In the genomic region with DNA sequence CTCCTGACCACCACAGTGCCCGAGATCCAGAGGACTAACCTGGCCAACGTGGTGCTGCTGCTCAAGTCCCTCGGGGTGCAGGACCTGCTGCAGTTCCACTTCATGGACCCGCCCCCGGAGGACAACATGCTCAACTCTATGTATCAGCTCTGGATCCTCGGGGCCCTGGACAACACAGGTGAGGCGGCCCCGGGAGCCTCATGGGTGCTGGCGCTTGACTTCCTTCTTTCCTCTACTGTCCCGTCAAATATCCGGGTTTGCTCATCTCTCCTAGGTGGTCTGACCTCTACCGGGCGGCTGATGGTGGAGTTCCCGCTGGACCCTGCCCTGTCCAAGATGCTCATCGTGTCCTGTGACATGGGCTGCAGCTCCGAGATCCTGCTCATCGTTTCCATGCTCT, we compare ENCODE assay signal across 35 cellular contexts. TPM values are rescaled to one million over a fixed set of nuclear protein-coding genes. Genes with fewer than 3 reads are reported as not detected.
"Had no signal": no experiment of that assay in that cellular context is flagged by ENCODE, and none has a peak within 500 bp of the region (broad histone marks: within the 10 kb centered on the region; RNA-seq: fewer than 3 reads in every experiment).

No MANE protein-coding gene starts in this region.

- FAIRE-seq: colon, endothelial cell of umbilical vein had no signal

- H3K9me3 Mint-ChIP-seq: activated B cell treated with CpG ODN at 0.5 μM for 24 hours; activated CD4-positive, alpha-beta memory T cell treated with anti-CD3 and anti-CD28 coated beads for 36 hours; activated naive CD4-positive, alpha-beta T cell treated with anti-CD3 and anti-CD28 coated beads for 36 hours; activated naive CD4-positive, alpha-beta T cell treated with anti-CD3 and anti-CD28 coated beads, Interleukin-2, amount 50 U/mL, for 24 hours; activated naive CD8-positive, alpha-beta T cell treated with anti-CD3 and anti-CD28 coated beads for 36 hours; activated naive CD8-positive, alpha-beta T cell treated with anti-CD3 and anti-CD28 coated beads, Interleukin-2, amount 50 U/mL, for 24 hours; activated T-cell treated with anti-CD3 and anti-CD28 coated beads, Interleukin-2, amount 50 U/mL, for 4 hours; activated T-helper 1 cell treated with anti-CD3 and anti-CD28 coated beads, Interleukin-12 subunit alpha, Interleukin-12 subunit beta, Interleukin-2, Interleukin-4 antibody, amounts not matched to agents 30 ng/mL and 10 ng/mL and 1 ng/mL, durations not matched to agents 14 hours and 24 hours and 36 hours; activated T-helper 2 cell treated with anti-CD3 and anti-CD28 coated beads, Interferon-gamma antibody, Interleukin-2, Interleukin-4, amounts not matched to agents 10 μg/mL and 5 μg/mL and 100 μg/mL, durations not matched to agents 14 hours and 24 hours and 36 hours; effector memory CD8-positive, alpha-beta T cell; T-helper 2 cell treated with Interferon-gamma antibody and Interleukin-4, amounts not matched to agents 5 μg/mL and 100 μg/mL, for 36 hours had no signal

- H3K4me1 Mint-ChIP-seq: activated naive CD4-positive, alpha-beta T cell treated with anti-CD3 and anti-CD28 coated beads, Interleukin-2, amount 50 U/mL, for 24 hours; activated naive CD8-positive, alpha-beta T cell treated with anti-CD3 and anti-CD28 coated beads for 36 hours; activated naive CD8-positive, alpha-beta T cell treated with anti-CD3 and anti-CD28 coated beads, Interleukin-2, amount 50 U/mL, for 24 hours; T-helper 17 cell had no signal

- H3K27me3 Mint-ChIP-seq: activated B cell treated with CpG ODN at 0.5 μM for 24 hours; activated CD4-positive, alpha-beta memory T cell treated with anti-CD3 and anti-CD28 coated beads for 36 hours; activated naive CD4-positive, alpha-beta T cell treated with anti-CD3 and anti-CD28 coated beads, Interleukin-2, amount 50 U/mL, for 24 hours; activated naive CD8-positive, alpha-beta T cell treated with anti-CD3 and anti-CD28 coated beads for 36 hours; activated naive CD8-positive, alpha-beta T cell treated with anti-CD3 and anti-CD28 coated beads, Interleukin-2, amount 50 U/mL, for 24 hours; effector memory CD8-positive, alpha-beta T cell; T-helper 17 cell had no signal

- ATAC-seq: activated CD4-positive, CD25-positive, alpha-beta regulatory T cell treated with anti-CD3 and anti-CD28 coated beads, Interleukin-2, amount 50 U/mL, for 24 hours; activated CD8-positive, alpha-beta T cell treated with anti-CD3 and anti-CD28 coated beads, Interleukin-2, amount 10 ng/mL, durations not matched to agents 7 days and 5 days; activated naive CD8-positive, alpha-beta T cell treated with anti-CD3 and anti-CD28 coated beads, Interleukin-2, amount 50 U/mL, for 24 hours; activated T-cell treated with anti-CD3 and anti-CD28 coated beads, Interleukin-2, amount 50 U/mL, for 4 hours; body of pancreas; effector memory CD8-positive, alpha-beta T cell; gastroesophageal sphincter; T-helper 17 cell had no signal

- H3K27ac Mint-ChIP-seq: activated B cell treated with CpG ODN at 0.5 μM for 24 hours; activated CD4-positive, alpha-beta memory T cell treated with anti-CD3 and anti-CD28 coated beads for 36 hours; activated CD8-positive, alpha-beta T cell treated with anti-CD3 and anti-CD28 coated beads, Interleukin-2, amount 10 ng/mL, durations not matched to agents 7 days and 5 days; activated naive CD4-positive, alpha-beta T cell treated with anti-CD3 and anti-CD28 coated beads for 36 hours; activated naive CD4-positive, alpha-beta T cell treated with anti-CD3 and anti-CD28 coated beads, Interleukin-2, amount 50 U/mL, for 24 hours; activated naive CD8-positive, alpha-beta T cell treated with anti-CD3 and anti-CD28 coated beads for 36 hours; activated naive CD8-positive, alpha-beta T cell treated with anti-CD3 and anti-CD28 coated beads, Interleukin-2, amount 50 U/mL, for 24 hours; activated T-helper 2 cell treated with anti-CD3 and anti-CD28 coated beads, Interferon-gamma antibody, Interleukin-2, Interleukin-4, amounts not matched to agents 10 μg/mL and 5 μg/mL and 100 μg/mL, durations not matched to agents 14 hours and 24 hours and 36 hours; effector memory CD8-positive, alpha-beta T cell; T-helper 17 cell; T-helper 2 cell treated with Interferon-gamma antibody and Interleukin-4, amounts not matched to agents 5 μg/mL and 100 μg/mL, for 36 hours had no signal

- H3K4me3 Mint-ChIP-seq: activated B cell treated with CpG ODN at 0.5 μM for 24 hours; activated CD4-positive, alpha-beta memory T cell treated with anti-CD3 and anti-CD28 coated beads for 36 hours; activated CD8-positive, alpha-beta T cell treated with anti-CD3 and anti-CD28 coated beads, Interleukin-2, amount 10 ng/mL, durations not matched to agents 7 days and 5 days; activated naive CD4-positive, alpha-beta T cell treated with anti-CD3 and anti-CD28 coated beads for 36 hours; activated naive CD4-positive, alpha-beta T cell treated with anti-CD3 and anti-CD28 coated beads, Interleukin-2, amount 50 U/mL, for 24 hours; activated naive CD8-positive, alpha-beta T cell treated with anti-CD3 and anti-CD28 coated beads for 36 hours; activated naive CD8-positive, alpha-beta T cell treated with anti-CD3 and anti-CD28 coated beads, Interleukin-2, amount 50 U/mL, for 24 hours; activated T-cell treated with anti-CD3 and anti-CD28 coated beads, Interleukin-2, amount 50 U/mL, for 4 hours; activated T-helper 1 cell treated with anti-CD3 and anti-CD28 coated beads, Interleukin-12 subunit alpha, Interleukin-12 subunit beta, Interleukin-2, Interleukin-4 antibody, amounts not matched to agents 30 ng/mL and 10 ng/mL and 1 ng/mL, durations not matched to agents 14 hours and 24 hours and 36 hours; effector memory CD8-positive, alpha-beta T cell; T-helper 17 cell; T-helper 2 cell treated with Interferon-gamma antibody and Interleukin-4, amounts not matched to agents 5 μg/mL and 100 μg/mL, for 36 hours had no signal

- DNase-seq: activated B cell treated with CpG ODN at 0.5 μM for 24 hours; activated CD4-positive, alpha-beta memory T cell treated with anti-CD3 and anti-CD28 coated beads for 36 hours; activated CD4-positive, alpha-beta T cell treated with anti-CD3 and anti-CD28 coated beads for 48 hours; activated CD8-positive, alpha-beta T cell treated with anti-CD3 and anti-CD28 coated beads, Interleukin-2, amount 10 ng/mL, durations not matched to agents 7 days and 5 days; activated effector memory CD4-positive, alpha-beta T cell treated with anti-CD3 and anti-CD28 coated beads, Interleukin-2, amount 50 U/mL, for 16 hours; activated naive CD4-positive, alpha-beta T cell treated with anti-CD3 and anti-CD28 coated beads for 36 hours; activated naive CD8-positive, alpha-beta T cell treated with anti-CD3 and anti-CD28 coated beads for 36 hours; activated naive CD8-positive, alpha-beta T cell treated with anti-CD3 and anti-CD28 coated beads, Interleukin-2, amount 50 U/mL, for 24 hours; activated T-cell treated with anti-CD3 and anti-CD28 coated beads, Interleukin-2, amount 50 U/mL, for 4 hours; amygdala; body of pancreas; caudate nucleus; cortex of kidney; dermis blood vessel endothelial cell; effector CD4-positive, alpha-beta T cell; effector memory CD8-positive, alpha-beta T cell; esophagus squamous epithelium; foreskin melanocyte; T-helper 1 cell; T-helper 17 cell; T1000; WERI-Rb-1 had no signal

RNA-seq across cellular contexts. Expression of gene HPR, which starts 44.3 kb away (rescaled TPM):
- total RNA-seq: activated B cell treated with CpG ODN at 0.5 μM for 24 hours; activated CD4-positive, alpha-beta memory T cell treated with anti-CD3 and anti-CD28 coated beads for 36 hours; activated CD8-positive, alpha-beta memory T cell treated with anti-CD3 and anti-CD28 coated beads for 36 hours; activated CD8-positive, alpha-beta T cell treated with anti-CD3 and anti-CD28 coated beads, Interleukin-2, amount 10 ng/mL, durations not matched to agents 7 days and 5 days; activated naive CD4-positive, alpha-beta T cell treated with anti-CD3 and anti-CD28 coated beads for 36 hours; activated naive CD8-positive, alpha-beta T cell treated with anti-CD3 and anti-CD28 coated beads for 36 hours; activated T-cell treated with anti-CD3 and anti-CD28 coated beads, Interleukin-2, amount 50 U/mL, for 4 hours; activated T-helper 1 cell treated with anti-CD3 and anti-CD28 coated beads, Interleukin-12 subunit alpha, Interleukin-12 subunit beta, Interleukin-2, Interleukin-4 antibody, amounts not matched to agents 30 ng/mL and 10 ng/mL and 1 ng/mL, durations not matched to agents 14 hours and 24 hours and 36 hours; activated T-helper 2 cell treated with anti-CD3 and anti-CD28 coated beads, Interferon-gamma antibody, Interleukin-2, Interleukin-4, amounts not matched to agents 10 μg/mL and 5 μg/mL and 100 μg/mL, durations not matched to agents 14 hours and 24 hours and 36 hours; body of pancreas; chondrocyte; dermis blood vessel endothelial cell; endothelial cell of umbilical vein; esophagus squamous epithelium; fibroblast of lung; fibroblast of villous mesenchyme; glomerular endothelial cell; T-helper 17 cell had no signal

RNA-seq across cellular contexts. Expression of gene HP, which starts 53.1 kb away (rescaled TPM):
- total RNA-seq: activated B cell treated with CpG ODN at 0.5 μM for 24 hours; activated CD4-positive, alpha-beta memory T cell treated with anti-CD3 and anti-CD28 coated beads for 36 hours; activated CD8-positive, alpha-beta memory T cell treated with anti-CD3 and anti-CD28 coated beads for 36 hours; activated CD8-positive, alpha-beta T cell treated with anti-CD3 and anti-CD28 coated beads, Interleukin-2, amount 10 ng/mL, durations not matched to agents 7 days and 5 days; activated naive CD4-positive, alpha-beta T cell treated with anti-CD3 and anti-CD28 coated beads for 36 hours; activated naive CD8-positive, alpha-beta T cell treated with anti-CD3 and anti-CD28 coated beads for 36 hours; activated T-helper 1 cell treated with anti-CD3 and anti-CD28 coated beads, Interleukin-12 subunit alpha, Interleukin-12 subunit beta, Interleukin-2, Interleukin-4 antibody, amounts not matched to agents 30 ng/mL and 10 ng/mL and 1 ng/mL, durations not matched to agents 14 hours and 24 hours and 36 hours; activated T-helper 2 cell treated with anti-CD3 and anti-CD28 coated beads, Interferon-gamma antibody, Interleukin-2, Interleukin-4, amounts not matched to agents 10 μg/mL and 5 μg/mL and 100 μg/mL, durations not matched to agents 14 hours and 24 hours and 36 hours; chondrocyte; dermis blood vessel endothelial cell; endothelial cell of umbilical vein; fibroblast of lung; fibroblast of villous mesenchyme; glomerular endothelial cell had no signal
